In the genomic region with DNA sequence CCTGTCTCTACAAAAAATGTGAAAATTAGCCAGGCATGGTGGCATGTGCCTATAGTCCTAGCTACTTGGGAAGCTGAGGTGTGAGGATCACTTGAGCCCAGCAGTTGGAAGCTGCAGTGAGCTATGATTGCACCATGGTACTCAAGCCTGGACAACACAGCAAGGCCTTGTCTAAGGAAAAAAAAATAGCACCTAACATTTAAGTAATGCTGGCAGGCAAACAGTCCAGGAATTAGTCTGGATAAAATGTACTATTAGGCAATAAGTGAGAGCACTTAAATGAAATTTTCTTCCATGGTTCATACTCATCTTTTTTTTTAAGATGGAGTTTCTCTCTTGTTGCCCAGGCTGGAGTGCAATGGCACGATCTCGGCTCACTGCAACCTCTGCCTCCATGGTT, we compare ENCODE assay signal across 4 cellular contexts. TPM values are rescaled to one million over a fixed set of nuclear protein-coding genes. Genes with fewer than 3 reads are reported as not detected.
"Had no signal": no experiment of that assay in that cellular context is flagged by ENCODE, and none has a peak within 500 bp of the region (broad histone marks: within the 10 kb centered on the region; RNA-seq: fewer than 3 reads in every experiment).

No MANE protein-coding gene starts in this region.

RNA-seq across cellular contexts. Expression of a gene that starts 30.3 kb away (rescaled TPM):
- total RNA-seq: HT1080, IMR-90, K562 had no signal
- polyA plus RNA-seq: IgD-negative memory B cell, IMR-90, K562 had no signal

RNA-seq across cellular contexts. Expression of a gene that starts 47.4 kb away (rescaled TPM):
- total RNA-seq: IMR-90, K562 had no signal
- polyA plus RNA-seq: IgD-negative memory B cell, K562 had no signal
